In the genomic region with DNA sequence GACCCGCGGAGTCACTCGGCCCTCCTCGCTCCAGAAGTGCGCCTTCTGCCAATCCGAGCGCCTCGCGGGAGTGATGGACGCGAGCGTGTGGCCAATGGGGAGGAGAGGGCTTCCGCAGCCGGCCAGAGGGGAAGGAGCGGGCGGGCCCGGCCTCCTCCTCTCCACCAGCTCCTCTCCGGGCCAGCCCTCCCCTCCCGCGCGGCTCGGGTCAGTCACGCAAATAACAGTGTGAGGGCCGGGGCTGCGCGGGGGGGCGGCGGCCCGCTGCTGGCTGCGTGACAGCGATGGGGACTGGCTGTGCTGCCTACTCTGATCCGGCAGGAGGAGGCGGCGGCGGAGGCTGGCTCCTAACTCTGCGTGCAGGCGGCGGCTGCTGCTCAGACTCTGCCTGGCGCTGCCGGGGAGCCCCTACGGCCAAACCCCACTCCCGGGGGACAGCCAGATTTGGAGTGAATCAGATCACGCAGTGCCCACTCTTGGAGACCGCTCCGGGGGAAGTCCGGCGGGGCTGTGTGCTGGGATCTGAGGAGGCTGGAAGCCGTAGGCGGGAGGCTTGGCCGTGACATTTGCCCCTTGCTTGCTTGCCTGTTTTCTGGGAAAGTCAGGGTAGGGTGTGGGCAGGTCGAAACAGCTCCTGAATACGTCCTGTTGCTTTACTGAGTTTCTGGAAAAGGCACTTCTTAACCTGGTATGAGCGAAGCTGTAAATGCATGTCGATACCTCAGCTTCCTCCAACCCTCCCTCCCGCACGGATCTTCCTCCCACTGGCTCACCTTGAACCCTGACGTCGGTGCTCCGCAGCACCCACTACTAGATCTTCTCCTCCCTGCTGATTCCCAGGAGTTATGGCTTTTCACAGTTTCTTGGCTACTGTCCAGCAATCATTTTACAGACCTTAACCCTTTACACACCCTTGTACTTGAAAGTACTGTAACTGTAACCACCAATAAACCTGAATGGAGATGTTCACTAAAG, we compare ENCODE assay signal across 1 cellular context.
TF ChIP-seq lines count a peak whose summit lies in the region.

No MANE protein-coding gene starts in this region.

TF ChIP-seq in K562, 482 proteins besides CTCF, POLR2A, EP300 and RAD21 (continued from another document and continues in another):
- TF ChIP-seq, protein P1, sequence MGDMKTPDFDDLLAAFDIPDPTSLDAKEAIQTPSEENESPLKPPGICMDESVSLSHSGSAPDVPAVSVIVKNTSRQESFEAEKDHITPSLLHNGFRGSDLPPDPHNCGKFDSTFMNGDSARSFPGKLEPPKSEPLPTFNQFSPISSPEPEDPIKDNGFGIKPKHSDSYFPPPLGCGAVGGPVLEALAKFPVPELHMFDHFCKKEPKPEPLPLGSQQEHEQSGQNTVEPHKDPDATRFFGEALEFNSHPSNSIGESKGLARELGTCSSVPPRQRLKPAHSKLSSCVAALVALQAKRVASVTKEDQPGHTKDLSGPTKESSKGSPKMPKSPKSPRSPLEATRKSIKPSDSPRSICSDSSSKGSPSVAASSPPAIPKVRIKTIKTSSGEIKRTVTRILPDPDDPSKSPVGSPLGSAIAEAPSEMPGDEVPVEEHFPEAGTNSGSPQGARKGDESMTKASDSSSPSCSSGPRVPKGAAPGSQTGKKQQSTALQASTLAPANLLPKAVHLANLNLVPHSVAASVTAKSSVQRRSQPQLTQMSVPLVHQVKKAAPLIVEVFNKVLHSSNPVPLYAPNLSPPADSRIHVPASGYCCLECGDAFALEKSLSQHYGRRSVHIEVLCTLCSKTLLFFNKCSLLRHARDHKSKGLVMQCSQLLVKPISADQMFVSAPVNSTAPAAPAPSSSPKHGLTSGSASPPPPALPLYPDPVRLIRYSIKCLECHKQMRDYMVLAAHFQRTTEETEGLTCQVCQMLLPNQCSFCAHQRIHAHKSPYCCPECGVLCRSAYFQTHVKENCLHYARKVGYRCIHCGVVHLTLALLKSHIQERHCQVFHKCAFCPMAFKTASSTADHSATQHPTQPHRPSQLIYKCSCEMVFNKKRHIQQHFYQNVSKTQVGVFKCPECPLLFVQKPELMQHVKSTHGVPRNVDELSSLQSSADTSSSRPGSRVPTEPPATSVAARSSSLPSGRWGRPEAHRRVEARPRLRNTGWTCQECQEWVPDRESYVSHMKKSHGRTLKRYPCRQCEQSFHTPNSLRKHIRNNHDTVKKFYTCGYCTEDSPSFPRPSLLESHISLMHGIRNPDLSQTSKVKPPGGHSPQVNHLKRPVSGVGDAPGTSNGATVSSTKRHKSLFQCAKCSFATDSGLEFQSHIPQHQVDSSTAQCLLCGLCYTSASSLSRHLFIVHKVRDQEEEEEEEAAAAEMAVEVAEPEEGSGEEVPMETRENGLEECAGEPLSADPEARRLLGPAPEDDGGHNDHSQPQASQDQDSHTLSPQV (IDR thresholded peaks at IDR 0.05), result peak; percentile 21; the same call in 1 of the 2 replicates
- TF ChIP-seq GABPB2 (CRISPR knock-in tag; conservative IDR thresholded peaks at IDR 0.05) (no peak), PTBP1 (IDR thresholded peaks at IDR 0.05; ENCODE audit: low read depth, low read length) (no peak), SRSF3 (IDR thresholded peaks at IDR 0.05; ENCODE audit: insufficient read depth, low read length) (no peak), CBX5 (IDR thresholded peaks at IDR 0.05; ENCODE audit: borderline replicate concordance, low read depth) (no peak), ZNF551 (CRISPR knock-in tag; IDR thresholded peaks at IDR 0.05) (no peak), VEZF1 (CRISPR knock-in tag; IDR thresholded peaks at IDR 0.05) (peak; percentile 99), ZNF740 (CRISPR knock-in tag; IDR thresholded peaks at IDR 0.05) (peak; percentile 82), ZNF740 (tag; IDR thresholded peaks at IDR 0.05) (no peak), PCBP2 (IDR thresholded peaks at IDR 0.05; ENCODE audit: low read depth, low read length, poor library complexity, severe bottlenecking) (no peak), RBBP5 (IDR thresholded peaks at IDR 0.05; ENCODE audit: borderline replicate concordance, insufficient read depth, low read length, poor library complexity, severe bottlenecking) (peak; percentile 50), ZNF431 (CRISPR knock-in tag; IDR thresholded peaks at IDR 0.05) (no peak), CREM (IDR thresholded peaks at IDR 0.05; ENCODE audit: low read depth) (peak; percentile 68), PHF8 (IDR thresholded peaks at IDR 0.05; ENCODE audit: borderline replicate concordance, low read length) (peak; percentile 76; the same call in 1 of the 2 replicates), FOSL1 (tag; conservative IDR thresholded peaks at IDR 0.05) (peak; percentile 11; the same call in 1 of the 2 replicates), GABPA (tag; conservative IDR thresholded peaks at IDR 0.05; ENCODE audit: low read depth) (peak; percentile 2; the same call in 1 of the 2 replicates), PRPF4 (IDR thresholded peaks at IDR 0.05; ENCODE audit: insufficient read depth, low read depth, low read length, poor library complexity, severe bottlenecking) (no peak), NR2C1 (IDR thresholded peaks at IDR 0.05) (no peak), NR2C1 (tag; IDR thresholded peaks at IDR 0.05) (peak; percentile 40), SMAD1 (IDR thresholded peaks at IDR 0.05; ENCODE audit: low read depth, low read length, partially characterized antibody) (peak; percentile 72), SP2 (IDR thresholded peaks at IDR 0.05; ENCODE audit: extremely low read depth, low read depth, low read length, poor library complexity, severe bottlenecking) (peak; percentile 48), DNMT1 (IDR thresholded peaks at IDR 0.05) (no peak), PHTF2 (CRISPR knock-in tag; IDR thresholded peaks at IDR 0.05) (no peak), GTF2F1 (IDR thresholded peaks at IDR 0.05; ENCODE audit: low read depth, low read length) (no peak), ZNF347 (CRISPR knock-in tag; IDR thresholded peaks at IDR 0.05; ENCODE audit: low read depth) (no peak), PURB (CRISPR knock-in tag; IDR thresholded peaks at IDR 0.05; ENCODE audit: low read depth) (no peak), TAF7 (tag; IDR thresholded peaks at IDR 0.05) (0 out of 2 replicates have a peak, but pooled peaks have one; percentile 38), DEAF1 (CRISPR knock-in tag; IDR thresholded peaks at IDR 0.05) (0 out of 2 replicates have a peak, but pooled peaks have one; percentile 32), RBM15 (IDR thresholded peaks at IDR 0.05; ENCODE audit: insufficient read depth, low read length) (no peak), HCFC1 (IDR thresholded peaks at IDR 0.05; ENCODE audit: low read depth, low read length) (no peak)
- TF ChIP-seq, protein P2, sequence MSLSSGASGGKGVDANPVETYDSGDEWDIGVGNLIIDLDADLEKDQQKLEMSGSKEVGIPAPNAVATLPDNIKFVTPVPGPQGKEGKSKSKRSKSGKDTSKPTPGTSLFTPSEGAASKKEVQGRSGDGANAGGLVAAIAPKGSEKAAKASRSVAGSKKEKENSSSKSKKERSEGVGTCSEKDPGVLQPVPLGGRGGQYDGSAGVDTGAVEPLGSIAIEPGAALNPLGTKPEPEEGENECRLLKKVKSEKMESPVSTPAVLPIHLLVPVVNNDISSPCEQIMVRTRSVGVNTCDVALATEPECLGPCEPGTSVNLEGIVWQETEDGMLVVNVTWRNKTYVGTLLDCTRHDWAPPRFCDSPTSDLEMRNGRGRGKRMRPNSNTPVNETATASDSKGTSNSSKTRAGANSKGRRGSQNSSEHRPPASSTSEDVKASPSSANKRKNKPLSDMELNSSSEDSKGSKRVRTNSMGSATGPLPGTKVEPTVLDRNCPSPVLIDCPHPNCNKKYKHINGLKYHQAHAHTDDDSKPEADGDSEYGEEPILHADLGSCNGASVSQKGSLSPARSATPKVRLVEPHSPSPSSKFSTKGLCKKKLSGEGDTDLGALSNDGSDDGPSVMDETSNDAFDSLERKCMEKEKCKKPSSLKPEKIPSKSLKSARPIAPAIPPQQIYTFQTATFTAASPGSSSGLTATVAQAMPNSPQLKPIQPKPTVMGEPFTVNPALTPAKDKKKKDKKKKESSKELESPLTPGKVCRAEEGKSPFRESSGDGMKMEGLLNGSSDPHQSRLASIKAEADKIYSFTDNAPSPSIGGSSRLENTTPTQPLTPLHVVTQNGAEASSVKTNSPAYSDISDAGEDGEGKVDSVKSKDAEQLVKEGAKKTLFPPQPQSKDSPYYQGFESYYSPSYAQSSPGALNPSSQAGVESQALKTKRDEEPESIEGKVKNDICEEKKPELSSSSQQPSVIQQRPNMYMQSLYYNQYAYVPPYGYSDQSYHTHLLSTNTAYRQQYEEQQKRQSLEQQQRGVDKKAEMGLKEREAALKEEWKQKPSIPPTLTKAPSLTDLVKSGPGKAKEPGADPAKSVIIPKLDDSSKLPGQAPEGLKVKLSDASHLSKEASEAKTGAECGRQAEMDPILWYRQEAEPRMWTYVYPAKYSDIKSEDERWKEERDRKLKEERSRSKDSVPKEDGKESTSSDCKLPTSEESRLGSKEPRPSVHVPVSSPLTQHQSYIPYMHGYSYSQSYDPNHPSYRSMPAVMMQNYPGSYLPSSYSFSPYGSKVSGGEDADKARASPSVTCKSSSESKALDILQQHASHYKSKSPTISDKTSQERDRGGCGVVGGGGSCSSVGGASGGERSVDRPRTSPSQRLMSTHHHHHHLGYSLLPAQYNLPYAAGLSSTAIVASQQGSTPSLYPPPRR (CRISPR knock-in tag; IDR thresholded peaks at IDR 0.05; ENCODE audit: borderline replicate concordance), result no peak
- TF ChIP-seq, protein P3, sequence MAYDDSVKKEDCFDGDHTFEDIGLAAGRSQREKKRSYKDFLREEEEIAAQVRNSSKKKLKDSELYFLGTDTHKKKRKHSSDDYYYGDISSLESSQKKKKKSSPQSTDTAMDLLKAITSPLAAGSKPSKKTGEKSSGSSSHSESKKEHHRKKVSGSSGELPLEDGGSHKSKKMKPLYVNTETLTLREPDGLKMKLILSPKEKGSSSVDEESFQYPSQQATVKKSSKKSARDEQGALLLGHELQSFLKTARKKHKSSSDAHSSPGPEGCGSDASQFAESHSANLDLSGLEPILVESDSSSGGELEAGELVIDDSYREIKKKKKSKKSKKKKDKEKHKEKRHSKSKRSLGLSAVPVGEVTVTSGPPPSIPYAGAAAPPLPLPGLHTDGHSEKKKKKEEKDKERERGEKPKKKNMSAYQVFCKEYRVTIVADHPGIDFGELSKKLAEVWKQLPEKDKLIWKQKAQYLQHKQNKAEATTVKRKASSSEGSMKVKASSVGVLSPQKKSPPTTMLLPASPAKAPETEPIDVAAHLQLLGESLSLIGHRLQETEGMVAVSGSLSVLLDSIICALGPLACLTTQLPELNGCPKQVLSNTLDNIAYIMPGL (CRISPR knock-in tag; IDR thresholded peaks at IDR 0.05), result no peak
- TF ChIP-seq, protein P4, sequence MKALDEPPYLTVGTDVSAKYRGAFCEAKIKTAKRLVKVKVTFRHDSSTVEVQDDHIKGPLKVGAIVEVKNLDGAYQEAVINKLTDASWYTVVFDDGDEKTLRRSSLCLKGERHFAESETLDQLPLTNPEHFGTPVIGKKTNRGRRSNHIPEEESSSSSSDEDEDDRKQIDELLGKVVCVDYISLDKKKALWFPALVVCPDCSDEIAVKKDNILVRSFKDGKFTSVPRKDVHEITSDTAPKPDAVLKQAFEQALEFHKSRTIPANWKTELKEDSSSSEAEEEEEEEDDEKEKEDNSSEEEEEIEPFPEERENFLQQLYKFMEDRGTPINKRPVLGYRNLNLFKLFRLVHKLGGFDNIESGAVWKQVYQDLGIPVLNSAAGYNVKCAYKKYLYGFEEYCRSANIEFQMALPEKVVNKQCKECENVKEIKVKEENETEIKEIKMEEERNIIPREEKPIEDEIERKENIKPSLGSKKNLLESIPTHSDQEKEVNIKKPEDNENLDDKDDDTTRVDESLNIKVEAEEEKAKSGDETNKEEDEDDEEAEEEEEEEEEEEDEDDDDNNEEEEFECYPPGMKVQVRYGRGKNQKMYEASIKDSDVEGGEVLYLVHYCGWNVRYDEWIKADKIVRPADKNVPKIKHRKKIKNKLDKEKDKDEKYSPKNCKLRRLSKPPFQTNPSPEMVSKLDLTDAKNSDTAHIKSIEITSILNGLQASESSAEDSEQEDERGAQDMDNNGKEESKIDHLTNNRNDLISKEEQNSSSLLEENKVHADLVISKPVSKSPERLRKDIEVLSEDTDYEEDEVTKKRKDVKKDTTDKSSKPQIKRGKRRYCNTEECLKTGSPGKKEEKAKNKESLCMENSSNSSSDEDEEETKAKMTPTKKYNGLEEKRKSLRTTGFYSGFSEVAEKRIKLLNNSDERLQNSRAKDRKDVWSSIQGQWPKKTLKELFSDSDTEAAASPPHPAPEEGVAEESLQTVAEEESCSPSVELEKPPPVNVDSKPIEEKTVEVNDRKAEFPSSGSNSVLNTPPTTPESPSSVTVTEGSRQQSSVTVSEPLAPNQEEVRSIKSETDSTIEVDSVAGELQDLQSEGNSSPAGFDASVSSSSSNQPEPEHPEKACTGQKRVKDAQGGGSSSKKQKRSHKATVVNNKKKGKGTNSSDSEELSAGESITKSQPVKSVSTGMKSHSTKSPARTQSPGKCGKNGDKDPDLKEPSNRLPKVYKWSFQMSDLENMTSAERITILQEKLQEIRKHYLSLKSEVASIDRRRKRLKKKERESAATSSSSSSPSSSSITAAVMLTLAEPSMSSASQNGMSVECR (CRISPR knock-in tag; IDR thresholded peaks at IDR 0.05), result no peak
